ENCODE assay signal across 32 cellular contexts in the genomic region with DNA sequence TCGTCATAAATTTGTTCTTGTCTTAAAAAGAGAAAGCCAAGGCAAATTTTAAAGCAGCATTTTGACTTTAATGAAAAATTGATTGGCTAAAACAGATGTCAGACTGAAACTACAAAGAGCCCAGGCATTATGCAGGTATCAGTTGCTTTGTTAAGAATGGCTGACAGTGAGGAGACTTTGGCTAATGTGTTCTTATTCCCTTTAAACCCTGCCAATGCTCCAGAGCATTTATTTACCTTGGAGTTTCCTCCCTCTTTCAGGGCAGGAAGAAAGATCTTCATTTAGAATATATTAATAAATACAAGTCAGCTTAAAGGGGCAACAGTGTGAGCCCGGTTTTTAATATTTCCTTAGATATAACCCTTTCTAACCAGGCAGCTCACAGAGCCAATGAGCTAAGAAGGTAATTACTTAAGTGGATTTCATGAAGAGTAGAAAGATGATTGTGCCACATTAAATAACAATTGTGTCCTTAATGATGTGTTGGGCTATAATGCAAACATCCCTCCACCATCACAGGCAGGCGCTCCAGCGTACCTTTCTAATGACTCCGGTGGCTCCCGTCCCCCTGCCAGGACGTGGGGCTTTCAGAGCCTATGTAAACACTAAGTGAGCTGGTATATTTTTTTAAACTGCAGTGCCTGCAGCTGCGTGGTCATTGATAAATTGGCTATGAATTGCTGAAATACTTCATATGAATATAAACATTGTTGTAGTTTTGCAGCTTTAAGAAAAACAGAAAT.
DNase-seq lines count a peak whose midpoint lies in the region; FAIRE-seq and TF ChIP-seq lines count a peak whose summit lies in the region.
"Had no signal": no experiment of that assay in that cellular context is flagged by ENCODE, and none has a peak within 500 bp of the region (broad histone marks: within the 10 kb centered on the region; RNA-seq: fewer than 3 reads in every experiment).

No MANE protein-coding gene starts in this region.

- H3K36me3 ChIP-seq in A673 (ENCODE audit: insufficient read depth, low read length, poor library complexity, severe bottlenecking) = no peaks in the 10 kb centered on the region
- no peaks in the 10 kb centered on the region for H3K36me3 ChIP-seq in effector memory CD4-positive, alpha-beta T cell (ENCODE audit: control insufficient read depth, insufficient read depth, low read length)
- H3K36me3 ChIP-seq: BLaER1 treated with 17β-estradiol and CSF1 and Interleukin-3, amounts not matched to agents 10 nM and 100 nM; gastroesophageal sphincter; neural progenitor cell; Peyer's patch; right lobe of liver; suprapubic skin had no signal

- no peaks in the 10 kb centered on the region for H3K9me3 ChIP-seq in A673 (ENCODE audit: low read depth, low read length, poor library complexity, severe bottlenecking)
- H3K9me3 ChIP-seq in effector memory CD4-positive, alpha-beta T cell (ENCODE audit: control insufficient read depth, low read length) = no peaks in the 10 kb centered on the region
- H3K9me3 ChIP-seq: BLaER1 treated with 17β-estradiol and CSF1 and Interleukin-3, amounts not matched to agents 10 nM and 100 nM; gastroesophageal sphincter; Peyer's patch; right lobe of liver; suprapubic skin had no signal

- no peak for TF ChIP-seq CTCF in A673 (conservative IDR thresholded peaks at IDR 0.05; ENCODE audit: low read depth, low read length)
- no peak for TF ChIP-seq CTCF in CD14-positive monocyte (IDR thresholded peaks at IDR 0.05)

- H3K27ac ChIP-seq in A673 (ENCODE audit: low read depth, low read length, poor library complexity, severe bottlenecking) = no peak overlapping the region
- no peak overlapping the region for H3K27ac ChIP-seq in effector memory CD4-positive, alpha-beta T cell (ENCODE audit: insufficient read depth, low read length, poor library complexity, severe bottlenecking)
- H3K27ac ChIP-seq: BLaER1 treated with 17β-estradiol and CSF1 and Interleukin-3, amounts not matched to agents 10 nM and 100 nM; gastroesophageal sphincter; GM23248; neural progenitor cell; Peyer's patch; right lobe of liver; suprapubic skin had no signal

- H3K27me3 Mint-ChIP-seq in CD14-positive monocyte (ENCODE audit: low read depth in 3 of 3) = peaks cover 2 to 4% (median 2%) of the 10 kb centered on the region in 3 donors
- H3K27me3 Mint-ChIP-seq: IgD-negative memory B cell had no signal

- peak; percentile 17 for DNase-seq in HEK293T (ENCODE audit: extremely low spot score)
- DNase-seq in NCI-H1930 (lab: John Stamatoyannopoulos, UW) = peak; percentile 68 to 71
- peak; percentile 85 for DNase-seq in NCI-H748 treated with DMSO at 0.1 percent for 48 hours (lab: John Stamatoyannopoulos, UW)
- DNase-seq in medulla oblongata (ENCODE audit: extremely low spot score) = peak; percentile 35
- no peak for DNase-seq in A673 (ENCODE audit: low spot score)
- no peak for DNase-seq in CD14-positive monocyte (ENCODE audit: low spot score)
- DNase-seq in H54 (ENCODE audit: insufficient read length, low spot score) = no peak
- DNase-seq in effector memory CD4-positive, alpha-beta T cell = no peak
- DNase-seq: activated CD4-positive, alpha-beta T cell treated with anti-CD3 and anti-CD28 coated beads, Interleukin-2, amount 50 U/mL, for 1 hour; activated gamma-delta T cell treated with Interleukin-2 at 50 U/mL for 16 hours; activated T-cell treated with anti-CD3 and anti-CD28 coated beads, Interleukin-2, amount 50 U/mL, for 4 hours; central memory CD4-positive, alpha-beta T cell; dermis blood vessel endothelial cell; GM23248; immature natural killer cell; mesenchymal stem cell; NCI-H1048; Peyer's patch; posterior cingulate gyrus; right lobe of liver; SHP77 treated with DMSO at 0.1 percent for 48 hours; stimulated activated CD4-positive, alpha-beta T cell treated with anti-CD3 and anti-CD28 coated beads, Interleukin-4, amount 100 ng/mL, for 24 hours; T-helper 9 cell had no signal

- CTCF ChIA-PET in HEK293T (lab: Yijun Ruan, JAX) = no interaction called here
- CTCF ChIA-PET in A673 (lab: Charles Lee) = no interaction called here

- TF ChIP-seq POLR2A in H54 (IDR thresholded peaks at IDR 0.05; ENCODE audit: low read depth, low read length) = no peak

- BruUV-seq in A673 (replicated peaks; lab: Mats Ljungman, UMichigan) = no TSS peak

- H3K36me3 Mint-ChIP-seq in CD14-positive monocyte = no peaks in the 10 kb centered on the region
- H3K36me3 Mint-ChIP-seq: IgD-negative memory B cell; immature natural killer cell; neural progenitor cell; stimulated activated effector memory CD8-positive, alpha-beta T cell treated with anti-CD3 and anti-CD28 coated beads, Interleukin-12 subunit alpha, Interleukin-12 subunit beta, amount 100 ng/mL, for 72 hours had no signal

- H3K4me3 Mint-ChIP-seq in CD14-positive monocyte = no peak overlapping the region
- H3K4me3 Mint-ChIP-seq: activated T-cell treated with anti-CD3 and anti-CD28 coated beads, Interleukin-2, amount 50 U/mL, for 4 hours; IgD-negative memory B cell; immature natural killer cell; neural progenitor cell; stimulated activated effector memory CD8-positive, alpha-beta T cell treated with anti-CD3 and anti-CD28 coated beads, Interleukin-12 subunit alpha, Interleukin-12 subunit beta, amount 100 ng/mL, for 72 hours had no signal

- POLR2A ChIA-PET in HEK293T (lab: Yijun Ruan, JAX) (no interaction called here), A673 (lab: Charles Lee; ENCODE audit: low non-redundant PET) (no interaction called here)

- intact Hi-C loops in A673 (cut with micrococcal nuclease; ENCODE audit: unreplicated experiment) = no loop called here
- intact Hi-C loops in CD14-positive monocyte (cut with micrococcal nuclease) = no loop called here

- no peak overlapping the region for H3K27ac Mint-ChIP-seq in CD14-positive monocyte
- H3K27ac Mint-ChIP-seq: IgD-negative memory B cell; neural progenitor cell; stimulated activated effector memory CD8-positive, alpha-beta T cell treated with anti-CD3 and anti-CD28 coated beads, Interleukin-12 subunit alpha, Interleukin-12 subunit beta, amount 100 ng/mL, for 72 hours had no signal

- no peaks in the 10 kb centered on the region for H3K4me1 ChIP-seq in A673 (ENCODE audit: insufficient read depth, low read length, poor library complexity, severe bottlenecking)
- H3K4me1 ChIP-seq in effector memory CD4-positive, alpha-beta T cell (ENCODE audit: control insufficient read depth, insufficient read depth, low read length, poor library complexity, severe bottlenecking) = no peaks in the 10 kb centered on the region
- H3K4me1 ChIP-seq: BLaER1 treated with 17β-estradiol and CSF1 and Interleukin-3, amounts not matched to agents 10 nM and 100 nM; gastroesophageal sphincter; Peyer's patch; right lobe of liver; suprapubic skin had no signal

- no peaks in the 10 kb centered on the region for H3K4me1 Mint-ChIP-seq in CD14-positive monocyte
- H3K4me1 Mint-ChIP-seq: IgD-negative memory B cell; immature natural killer cell; stimulated activated effector memory CD8-positive, alpha-beta T cell treated with anti-CD3 and anti-CD28 coated beads, Interleukin-12 subunit alpha, Interleukin-12 subunit beta, amount 100 ng/mL, for 72 hours had no signal

- FAIRE-seq in H54 (lab: Jason Lieb, UNC) = no peak
- FAIRE-seq: astrocyte, GM12891, urothelium cell line had no signal

- H3K27me3 ChIP-seq in A673 (replicated peaks; ENCODE audit: insufficient read depth, low read depth, low read length, poor library complexity) = no peaks in the 10 kb centered on the region
- no peaks in the 10 kb centered on the region for H3K27me3 ChIP-seq in effector memory CD4-positive, alpha-beta T cell (replicated peaks; ENCODE audit: control insufficient read depth, insufficient read depth, low read length, poor library complexity, severe bottlenecking)
- H3K27me3 ChIP-seq: BLaER1 treated with 17β-estradiol and CSF1 and Interleukin-3, amounts not matched to agents 10 nM and 100 nM; gastroesophageal sphincter; neural progenitor cell; Peyer's patch; right lobe of liver; suprapubic skin had no signal

- peaks cover 0 to 5% (median 3%) of the 10 kb centered on the region in 7 donors for H3K9me3 Mint-ChIP-seq in CD14-positive monocyte
- H3K9me3 Mint-ChIP-seq: activated T-cell treated with anti-CD3 and anti-CD28 coated beads, Interleukin-2, amount 50 U/mL, for 4 hours; neural progenitor cell; stimulated activated effector memory CD8-positive, alpha-beta T cell treated with anti-CD3 and anti-CD28 coated beads, Interleukin-12 subunit alpha, Interleukin-12 subunit beta, amount 100 ng/mL, for 72 hours had no signal

- no peak overlapping the region for H3K4me3 ChIP-seq in A673 (ENCODE audit: low read depth, low read length, poor library complexity, severe bottlenecking)
- H3K4me3 ChIP-seq in effector memory CD4-positive, alpha-beta T cell (ENCODE audit: insufficient read depth, low read depth, low read length, poor library complexity, severe bottlenecking) = no peak overlapping the region
- H3K4me3 ChIP-seq: BLaER1 treated with 17β-estradiol and CSF1 and Interleukin-3, amounts not matched to agents 10 nM and 100 nM; gastroesophageal sphincter; GM23248; neural progenitor cell; Peyer's patch; right lobe of liver; suprapubic skin had no signal

TF ChIP-seq in HEK293T, 16 proteins besides CTCF, POLR2A, EP300 and RAD21:
- no peak for TF ChIP-seq ELF4 (IDR thresholded peaks at IDR 0.05)

Comparison
In these comparisons a context has a peak if more than half of its experiments do, and no peak if none do; other contexts are left out.
1. DNase-seq: peak in HEK293T (single experiment), NCI-H1930 (2 of 2), NCI-H748 treated with DMSO at 0.1 percent for 48 hours (single experiment) and medulla oblongata (single experiment); none in A673 (single experiment), CD14-positive monocyte (single experiment), H54 (single experiment) and effector memory CD4-positive, alpha-beta T cell (0 of 3).